ENCODE assay signal across 22 cellular contexts in genomic region chr22:27673839-27674238, GRCh38.
DNase-seq lines count a peak whose midpoint lies in the region; ATAC-seq and TF ChIP-seq lines count a peak whose summit lies in the region.
"Had no signal": no experiment of that assay in that cellular context is flagged by ENCODE, and none has a peak within 500 bp of the region (broad histone marks: within the 10 kb centered on the region; RNA-seq: fewer than 3 reads in every experiment).

No MANE protein-coding gene starts in this region.

- H3K4me3 ChIP-seq in adipocyte (ENCODE audit: low read length) (no peak overlapping the region), psoas muscle (no peak overlapping the region)
- H3K4me3 ChIP-seq: breast epithelium, K562, Peyer's patch had no signal

- ATAC-seq in left lobe of liver (peak; percentile 46), psoas muscle (peak in 2 of 4 donors; percentile 3), GM19035 (IDR thresholded peaks at IDR 0.05; ENCODE audit: unreplicated experiment) (no peak)
- ATAC-seq: activated naive CD8-positive, alpha-beta T cell treated with anti-CD3 and anti-CD28 coated beads, Interleukin-2, amount 50 U/mL, for 24 hours; K562; natural killer cell had no signal

- H3K36me3 ChIP-seq in adipocyte (ENCODE audit: control insufficient read depth, insufficient read depth, low read length, severe bottlenecking) (no peaks in the 10 kb centered on the region), psoas muscle (ENCODE audit: insufficient read depth in 1 of 2, low read depth in 1 of 2) (no peaks in the 10 kb centered on the region)
- H3K36me3 ChIP-seq: breast epithelium, Peyer's patch, WERI-Rb-1 had no signal

- peak overlapping the region; percentile 26 for H3K9ac ChIP-seq in adipocyte (ENCODE audit: low read length)

- WGBS in psoas muscle, 3 donors: 6 to 10% (median 7%) methylated on average over 15 of the region's 15 CpGs

- peak overlapping the region; percentile 74 for H3K27ac ChIP-seq in psoas muscle
- H3K27ac ChIP-seq: breast epithelium, Peyer's patch had no signal

- peak; percentile 35 for DNase-seq in Ammon's horn (ENCODE audit: low spot score)
- no peak for DNase-seq in adipocyte (ENCODE audit: low read depth)
- DNase-seq in left lobe of liver (ENCODE audit: low spot score): no peak
- DNase-seq in psoas muscle: peak; percentile 37 to 59
- DNase-seq in AML-193 (lab: John Stamatoyannopoulos, UW): no peak
- no peak for DNase-seq in HCEC 1CT
- DNase-seq in stimulated activated CD4-positive, alpha-beta T cell treated with anti-CD3 and anti-CD28 coated beads, Interleukin-2, amount 100 ng/mL, for 48 hours: no peak
- DNase-seq: ACHN; activated effector memory CD4-positive, alpha-beta T cell treated with anti-CD3 and anti-CD28 coated beads, Interleukin-2, amount 50 U/mL, for 16 hours; activated naive CD8-positive, alpha-beta T cell treated with anti-CD3 and anti-CD28 coated beads, Interleukin-2, amount 50 U/mL, for 24 hours; DMS 273 treated with DMSO at 0.1 percent for 48 hours; mesenchymal stem cell; MV-4-11; natural killer cell; NCI-H1930; NCI-H226; Peyer's patch; stimulated activated CD4-positive, alpha-beta T cell treated with anti-CD3 and anti-CD28 coated beads, Interleukin-12 subunit alpha, Interleukin-12 subunit beta, amount 100 ng/mL, for 4 hours; WERI-Rb-1 had no signal

- H3K27me3 ChIP-seq in adipocyte (replicated peaks; ENCODE audit: control insufficient read depth, insufficient read depth, low read length) (no peaks in the 10 kb centered on the region), psoas muscle (ENCODE audit: insufficient read depth in 3 of 3, low read length in 2 of 3) (no peaks in the 10 kb centered on the region)
- H3K27me3 ChIP-seq: breast epithelium, Peyer's patch had no signal

- H3K9me3 ChIP-seq in adipocyte (ENCODE audit: control insufficient read depth, low read length): peaks cover 6% of the 10 kb centered on the region
- H3K9me3 ChIP-seq in psoas muscle: no peaks in the 10 kb centered on the region
- H3K9me3 ChIP-seq: breast epithelium, Peyer's patch had no signal

- intact Hi-C loops in psoas muscle (cut with DNase I): no loop called here

- no peak for TF ChIP-seq CTCF in psoas muscle (IDR thresholded peaks at IDR 0.05)

- H3K4me1 ChIP-seq in adipocyte (ENCODE audit: control insufficient read depth, insufficient read depth, low read length): peaks cover 21% of the 10 kb centered on the region
- H3K4me1 ChIP-seq in psoas muscle: peaks cover 34% of the 10 kb centered on the region
- H3K4me1 ChIP-seq: breast epithelium, Peyer's patch had no signal

Comparison
In these comparisons a context has a peak if more than half of its experiments do, and no peak if none do; other contexts are left out.
1. DNase-seq: peak in Ammon's horn (single experiment) and psoas muscle (2 of 2); none in adipocyte (single experiment), left lobe of liver (single experiment), AML-193 (0 of 2), HCEC 1CT (single experiment) and stimulated activated CD4-positive, alpha-beta T cell treated with anti-CD3 and anti-CD28 coated beads, Interleukin-2, amount 100 ng/mL, for 48 hours (0 of 2).